Comparison of ENCODE assay signal across 20 cellular contexts in the genomic region with DNA sequence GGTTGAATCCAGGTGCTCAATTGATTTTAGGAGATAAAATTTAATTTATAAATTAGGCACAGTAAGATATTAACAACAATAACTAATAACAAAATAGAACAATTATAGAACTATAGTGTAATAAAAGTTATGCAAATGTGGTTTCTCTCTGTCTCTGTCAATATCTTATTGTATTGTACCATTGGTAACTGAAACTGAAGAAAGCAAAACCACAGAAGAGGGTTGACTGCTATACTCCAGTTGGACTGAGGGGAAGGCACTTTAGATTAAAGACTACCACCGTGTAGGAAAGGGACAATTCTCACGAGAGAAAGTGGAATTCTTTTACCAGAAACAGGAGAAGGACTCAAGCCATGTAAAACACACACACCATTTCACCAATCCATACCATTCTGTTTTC.
DNase-seq lines count a peak whose midpoint lies in the region; ATAC-seq, FAIRE-seq and TF ChIP-seq lines count a peak whose summit lies in the region.
"Had no signal": no experiment of that assay in that cellular context is flagged by ENCODE, and none has a peak within 500 bp of the region (broad histone marks: within the 10 kb centered on the region; RNA-seq: fewer than 3 reads in every experiment).

No MANE protein-coding gene starts in this region.

- no peak overlapping the region for H3K27ac Mint-ChIP-seq in Caco-2 (ENCODE audit: unreplicated experiment)
- H3K27ac Mint-ChIP-seq: CD4-positive, alpha-beta memory T cell; HFFc6 had no signal

- CTCF ChIA-PET in Caco-2 (lab: Charles Lee), result no interaction called here

- no peaks in the 10 kb centered on the region for H3K27me3 Mint-ChIP-seq in Caco-2 (ENCODE audit: insufficient read depth, unreplicated experiment)
- H3K27me3 Mint-ChIP-seq: CD4-positive, alpha-beta memory T cell had no signal

- DNase-seq in OCI-M1 (lab: John Stamatoyannopoulos, UW) (peak; percentile 71), urothelium cell line (ENCODE audit: low spot score) (no peak), colonic mucosa (no peak), Caco-2 (no peak), HuH-7 (ENCODE audit: low spot score) (no peak)
- DNase-seq: C1 segment of cervical spinal cord; CD4-positive, alpha-beta memory T cell; COR-L47; DMS153; DMS79; EL; GDM1; GOT3; HFFc6 had no signal

- no peaks in the 10 kb centered on the region for H3K9me3 Mint-ChIP-seq in Caco-2 (ENCODE audit: unreplicated experiment)

- H3K9me3 ChIP-seq in colonic mucosa (no peaks in the 10 kb centered on the region), Caco-2 (no peaks in the 10 kb centered on the region)
- H3K9me3 ChIP-seq: HAP-1 had no signal

- H3K4me1 Mint-ChIP-seq in Caco-2 (ENCODE audit: low read depth, unreplicated experiment), result no peaks in the 10 kb centered on the region
- H3K4me1 Mint-ChIP-seq: CD4-positive, alpha-beta memory T cell had no signal

- intact Hi-C loops in colonic mucosa (cut with DNase I) (no loop called here), Caco-2 (cut with micrococcal nuclease; ENCODE audit: unreplicated experiment) (no loop called here)

- H3K9ac ChIP-seq in KMS-11 (no peak overlapping the region), colonic mucosa (ENCODE audit: low read depth in 2 of 2, low read length in 2 of 2) (no peak overlapping the region)

- H4K20me1 ChIP-seq in KMS-11 (ENCODE audit: insufficient read depth), result no peaks in the 10 kb centered on the region

- BruUV-seq in Caco-2 (replicated peaks; lab: Mats Ljungman, UMichigan), result no TSS peak

- H3K4me1 ChIP-seq in KMS-11 (ENCODE audit: low read depth, poor library complexity, severe bottlenecking) (peaks cover 11% of the 10 kb centered on the region), colonic mucosa (no peaks in the 10 kb centered on the region), Caco-2 (no peaks in the 10 kb centered on the region)
- H3K4me1 ChIP-seq: HAP-1 had no signal

- TF ChIP-seq CTCF in KMS-11 (conservative IDR thresholded peaks at IDR 0.05; ENCODE audit: low read depth, low read length) (no peak), colonic mucosa (IDR thresholded peaks at IDR 0.05) (no peak), Caco-2 (IDR thresholded peaks at IDR 0.05; ENCODE audit: insufficient read depth in 1 of 2, low read depth in 1 of 2, low read length in 1 of 2, severe bottlenecking in 1 of 2, unreplicated experiment in 1 of 2) (no peak)

- ATAC-seq in GM18868 (IDR thresholded peaks at IDR 0.05; ENCODE audit: unreplicated experiment), result peak; percentile 45

- no peak overlapping the region for H2AFZ ChIP-seq in KMS-11 (ENCODE audit: low read depth)

- H3K36me3 ChIP-seq in KMS-11 (ENCODE audit: insufficient read depth) (no peaks in the 10 kb centered on the region), colonic mucosa (no peaks in the 10 kb centered on the region), Caco-2 (ENCODE audit: control insufficient read depth, insufficient read depth, low read length) (no peaks in the 10 kb centered on the region)
- H3K36me3 ChIP-seq: HAP-1 had no signal

- no peak overlapping the region for H3K4me3 Mint-ChIP-seq in Caco-2 (ENCODE audit: unreplicated experiment)
- H3K4me3 Mint-ChIP-seq: CD4-positive, alpha-beta memory T cell; HFFc6 had no signal

- H3K27me3 ChIP-seq in KMS-11 (ENCODE audit: insufficient read depth, low read depth) (no peaks in the 10 kb centered on the region), colonic mucosa (no peaks in the 10 kb centered on the region), Caco-2 (replicated peaks; ENCODE audit: control insufficient read depth, insufficient read depth, low read length) (no peaks in the 10 kb centered on the region)

- FAIRE-seq in urothelium cell line (lab: Jason Lieb, UNC), result peak; percentile 62
- FAIRE-seq: GM12891, GM18507, H54 had no signal

- no peak overlapping the region for H3K27ac ChIP-seq in KMS-11
- no peak overlapping the region for H3K27ac ChIP-seq in colonic mucosa

- no peaks in the 10 kb centered on the region for H3K79me2 ChIP-seq in KMS-11 (ENCODE audit: insufficient read depth, low read depth)

- H3K4me2 ChIP-seq in KMS-11, result 0 out of 2 replicates have a peak overlapping the region, but pooled peaks have one; percentile 25

- POLR2A ChIA-PET in Caco-2 (lab: Charles Lee), result no interaction called here

- H3K4me3 ChIP-seq in KMS-11 (IDR thresholded peaks at IDR 0.05; ENCODE audit: insufficient read depth, low read depth, low read length), result no peak overlapping the region
- H3K4me3 ChIP-seq in colonic mucosa, result no peak overlapping the region
- no peak overlapping the region for H3K4me3 ChIP-seq in Caco-2 (ENCODE audit: low read depth, low read length)
- H3K4me3 ChIP-seq: HAP-1 had no signal

- no peaks in the 10 kb centered on the region for H3K36me3 Mint-ChIP-seq in Caco-2 (ENCODE audit: insufficient read depth, unreplicated experiment)
- H3K36me3 Mint-ChIP-seq: CD4-positive, alpha-beta memory T cell had no signal
